20 cellular contexts compared by ENCODE assay signal in the genomic region with DNA sequence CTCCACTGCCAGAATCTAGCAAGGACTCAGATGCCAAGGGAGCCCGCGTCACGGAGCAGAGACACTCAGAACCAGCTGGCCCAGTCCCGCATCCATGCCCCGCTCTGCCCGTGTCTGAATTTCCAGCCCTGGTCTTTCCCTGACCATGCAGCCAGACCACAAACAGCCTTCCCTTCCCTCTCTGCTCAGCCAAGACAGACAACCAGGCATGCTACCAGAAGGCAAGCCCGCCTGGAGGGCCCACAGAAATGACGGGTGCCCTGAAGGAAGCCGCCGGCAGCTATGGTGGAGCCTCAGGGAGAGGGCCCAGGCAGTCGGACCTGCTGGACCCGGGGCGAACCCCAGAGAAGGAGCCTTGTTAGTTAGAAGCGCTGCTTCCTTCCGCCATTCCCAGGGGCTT. TPM values are rescaled to one million over a fixed set of nuclear protein-coding genes. Genes with fewer than 3 reads are reported as not detected.
DNase-seq lines count a peak whose midpoint lies in the region; ATAC-seq and TF ChIP-seq lines count a peak whose summit lies in the region.
"Had no signal": no experiment of that assay in that cellular context is flagged by ENCODE, and none has a peak within 500 bp of the region (broad histone marks: within the 10 kb centered on the region; RNA-seq: fewer than 3 reads in every experiment).

No MANE protein-coding gene starts in this region.

- H3K79me1 ChIP-seq in neuronal stem cell (ENCODE audit: low read depth, low read length), result peaks cover 2% of the 10 kb centered on the region

- no peak overlapping the region for H2BK12ac ChIP-seq in neuronal stem cell (ENCODE audit: low read length)

- H2AFZ ChIP-seq in neuronal stem cell (ENCODE audit: low read length), result no peak overlapping the region
- no peak overlapping the region for H2AFZ ChIP-seq in mammary epithelial cell (ENCODE audit: low read depth, low read length)

- H3K9me3 ChIP-seq in neuronal stem cell (replicated peaks in 1 of 2; ENCODE audit: control insufficient read depth in 2 of 2, insufficient read depth in 1 of 2, low read depth in 1 of 2, low read length in 2 of 2) (no peaks in the 10 kb centered on the region), aorta (ENCODE audit: control insufficient read depth, low read length) (no peaks in the 10 kb centered on the region), mammary epithelial cell (replicated peaks; ENCODE audit: insufficient read depth, low read length) (no peaks in the 10 kb centered on the region)
- H3K9me3 ChIP-seq: BLaER1, HAP-1 had no signal

- H3K23ac ChIP-seq in neuronal stem cell (ENCODE audit: low read depth, low read length, poor library complexity), result no peak overlapping the region

- H3K36me3 ChIP-seq in neuronal stem cell (replicated peaks in 1 of 2; ENCODE audit: control insufficient read depth in 2 of 2, insufficient read depth in 2 of 2, low read length in 2 of 2) (no peaks in the 10 kb centered on the region), aorta (ENCODE audit: control insufficient read depth in 1 of 2, insufficient read depth in 2 of 2, low read length in 1 of 2) (no peaks in the 10 kb centered on the region), mammary epithelial cell (ENCODE audit: insufficient read depth, low read length) (no peaks in the 10 kb centered on the region)
- H3K36me3 ChIP-seq: BLaER1, HAP-1 had no signal

- no peak overlapping the region for H4K8ac ChIP-seq in neuronal stem cell (ENCODE audit: low read depth, low read length)

- no peak overlapping the region for H3K4ac ChIP-seq in neuronal stem cell (ENCODE audit: low read length)

- H4K91ac ChIP-seq in neuronal stem cell (ENCODE audit: low read depth, low read length, poor library complexity), result no peak overlapping the region

- no peaks in the 10 kb centered on the region for H3K79me2 ChIP-seq in mammary epithelial cell (ENCODE audit: insufficient read depth, low read length)

- no peak overlapping the region for H3K9ac ChIP-seq in neuronal stem cell (ENCODE audit: low read depth, low read length, poor library complexity)
- no peak overlapping the region for H3K9ac ChIP-seq in mammary epithelial cell (ENCODE audit: insufficient read depth, low read length)
- H3K9ac ChIP-seq: BLaER1 had no signal

- in situ Hi-C loops in mammary epithelial cell (cut with MboI; ENCODE audit: low sequenced_read_pairs in 2 of 2), result no loop called here

- no peak overlapping the region for H2BK5ac ChIP-seq in neuronal stem cell (ENCODE audit: low read length)

- peak overlapping the region; percentile 25 for H3K18ac ChIP-seq in neuronal stem cell (ENCODE audit: low read length)

- BruUV-seq in mammary epithelial cell (replicated peaks; lab: Mats Ljungman, UMichigan), result no TSS peak

- no peak overlapping the region for H2BK15ac ChIP-seq in neuronal stem cell (ENCODE audit: low read length)

- peak overlapping the region; percentile 43 for H2AK5ac ChIP-seq in neuronal stem cell (ENCODE audit: low read depth, low read length)

- H3K14ac ChIP-seq in neuronal stem cell (ENCODE audit: low read length), result no peak overlapping the region

- H3K4me1 ChIP-seq in neuronal stem cell (ENCODE audit: control insufficient read depth in 2 of 2, insufficient read depth in 1 of 2, low read depth in 1 of 2, low read length in 2 of 2) (no peaks in the 10 kb centered on the region), aorta (ENCODE audit: control insufficient read depth in 1 of 2, insufficient read depth in 2 of 2, low read length in 2 of 2) (no peaks in the 10 kb centered on the region), mammary epithelial cell (ENCODE audit: insufficient read depth, low read length) (no peaks in the 10 kb centered on the region)
- H3K4me1 ChIP-seq: HAP-1 had no signal

- TF ChIP-seq CTCF in C4-2B (conservative IDR thresholded peaks at IDR 0.05) (no peak), mammary epithelial cell (conservative IDR thresholded peaks at IDR 0.05 in 1 of 2, IDR thresholded peaks at IDR 0.05 in 1 of 2; ENCODE audit: extremely low read depth in 1 of 2, insufficient read depth in 1 of 2, low read depth in 1 of 2, low read length in 2 of 2) (no peak)

- CTCF ChIA-PET in mammary epithelial cell (lab: Charles Lee; ENCODE audit: low non-redundant PET), result no interaction called here

- H3K27ac ChIP-seq in C4-2B (peak overlapping the region; percentile 79), neuronal stem cell (replicated peaks; ENCODE audit: low read length) (no peak overlapping the region), aorta (ENCODE audit: low read depth in 1 of 2, low read length in 2 of 2) (no peak overlapping the region), mammary epithelial cell (ENCODE audit: insufficient read depth, low read depth, low read length) (no peak overlapping the region)
- H3K27ac ChIP-seq: 22Rv1, BLaER1 had no signal

- H3K4me2 ChIP-seq in neuronal stem cell (ENCODE audit: insufficient read depth, low read length, poor library complexity, severe bottlenecking) (no peak overlapping the region), mammary epithelial cell (ENCODE audit: insufficient read depth, low read depth, low read length) (no peak overlapping the region)
- H3K4me2 ChIP-seq: BLaER1 had no signal

- dilution Hi-C loops in mammary epithelial cell (cut with HindIII; ENCODE audit: low sequenced_read_pairs), result no loop called here

- peak; percentile 42 for DNase-seq in activated CD8-positive, alpha-beta memory T cell treated with anti-CD3 and anti-CD28 coated beads, Interleukin-2, amount 50 U/mL, for 48 hours
- no peak for DNase-seq in activated CD8-positive, alpha-beta memory T cell treated with anti-CD3 and anti-CD28 coated beads for 24 hours
- DNase-seq in neuronal stem cell (ENCODE audit: low spot score) (no peak), aorta (no peak), mammary epithelial cell (no peak), activated gamma-delta T cell treated with Interleukin-2 at 50 U/mL for 16 hours (no peak)
- DNase-seq: CD4-positive, alpha-beta T cell; CD8-positive, alpha-beta memory T cell; DMS 273 treated with DMSO at 0.1 percent for 48 hours; DMS79; EL; GDM1; GOT3; HFFc6 had no signal

- H3K4me3 ChIP-seq in neuronal stem cell (ENCODE audit: low read length in 2 of 2) (no peak overlapping the region), aorta (ENCODE audit: low read length in 2 of 2) (no peak overlapping the region), mammary epithelial cell (replicated peaks in 1 of 3; ENCODE audit: insufficient read depth in 1 of 3, low read depth in 2 of 3, low read length in 3 of 3) (no peak overlapping the region)
- H3K4me3 ChIP-seq: BLaER1, GM12878, HAP-1 had no signal

- H3K27me3 ChIP-seq in neuronal stem cell (ENCODE audit: control insufficient read depth in 3 of 3, insufficient read depth in 3 of 3, low read depth in 1 of 3, low read length in 3 of 3) (peaks cover 0 to 5% (median 0%) of the 10 kb centered on the region in 3 experiments), aorta (ENCODE audit: control insufficient read depth in 1 of 2, insufficient read depth in 2 of 2, low read length in 1 of 2) (no peaks in the 10 kb centered on the region), mammary epithelial cell (ENCODE audit: insufficient read depth, low read length) (no peaks in the 10 kb centered on the region)
- H3K27me3 ChIP-seq: BLaER1 had no signal

- no CpG with 5 or more reads among the region's 15 CpGs for WGBS in neuronal stem cell (ENCODE audit: extremely low coverage in 2 of 2, insufficient read length in 2 of 2, insufficient replicate concordance in 1 of 2), 2 donors
- 81 to 85% methylated on average over 15 of the region's 15 CpGs for WGBS in aorta, 2 donors
- 76% methylated on average over 15 of the region's 15 CpGs for WGBS in mammary epithelial cell (ENCODE audit: low coverage, missing lambda C conversion rate)

- intact Hi-C loops in aorta (cut with DNase I) (no loop called here), mammary epithelial cell (cut with micrococcal nuclease) (no loop called here)

- H2BK120ac ChIP-seq in neuronal stem cell (ENCODE audit: low read depth, low read length), result no peak overlapping the region

- peak; percentile 19 for ATAC-seq in aorta (ENCODE audit: low FRiP score)
- ATAC-seq: GM12878 had no signal

- H4K20me1 ChIP-seq in mammary epithelial cell (ENCODE audit: insufficient read depth, low read length), result no peaks in the 10 kb centered on the region
- H4K20me1 ChIP-seq: BLaER1 had no signal

RNA-seq across cellular contexts. Expression of gene MAL, which starts 45.1 kb away (rescaled TPM):
- 0.18 TPM for polyA plus RNA-seq in neuronal stem cell (2013, experiment 1 of 2)
- 0.19 TPM for polyA plus RNA-seq in neuronal stem cell (2013, experiment 2 of 2)
- 1 to 10 TPM; 1.2 to 1.9 TPM for total RNA-seq in aorta
- 1 to 10 TPM in 1 of 2 donors, under 1 TPM in 1; 0.49 to 2.0 TPM for polyA plus RNA-seq in aorta
- total RNA-seq in mammary epithelial cell, result not detected
- polyA plus RNA-seq in mammary epithelial cell, result not detected
- polyA minus RNA-seq in mammary epithelial cell, result not detected
- total RNA-seq: HFFc6 had no signal
- polyA plus RNA-seq: AG04450 had no signal
